In genomic region chr13:72782717-72783116, GRCh38 we compare ENCODE assay signal across 8 cellular contexts. TPM values are rescaled to one million over a fixed set of nuclear protein-coding genes. Genes with fewer than 3 reads are reported as not detected.
DNase-seq lines count a peak whose midpoint lies in the region; ATAC-seq and TF ChIP-seq lines count a peak whose summit lies in the region.

No MANE protein-coding gene starts in this region.

- WGBS in body of pancreas, 2 donors = 1 to 3% methylated on average over 7 of the region's 7 CpGs
- whole genome bisulfite sequencing in mesendoderm (ENCODE audit: extremely low coverage, insufficient coverage, low lambda C conversion rate) = no CpG with 5 or more reads among the region's 7 CpGs

- H3K27me3 ChIP-seq in Karpas-422 (ENCODE audit: low read length) (no peaks in the 10 kb centered on the region), body of pancreas (no peaks in the 10 kb centered on the region), mesendoderm (ENCODE audit: insufficient read depth, low read length, poor library complexity) (no peaks in the 10 kb centered on the region)

- intact Hi-C loops in body of pancreas (cut with DNase I) = no loop called here

- DNase-seq in CD1c-positive myeloid dendritic cell (ENCODE audit: extremely low spot score) = peak; percentile 2
- DNase-seq in Karpas-422 = peak; percentile 63
- no peak for DNase-seq in body of pancreas
- peak; percentile 12 for DNase-seq in mesendoderm
- DNase-seq in ACHN = no peak
- DNase-seq in epidermal melanocyte (ENCODE audit: insufficient read length, low spot score) = no peak
- DNase-seq in NCI-H1092 treated with DMSO at 0.1 percent for 48 hours (lab: John Stamatoyannopoulos, UW) = no peak

- in situ Hi-C loops in ACHN (cut with HindIII; ENCODE audit: low pct_ligation_motif_present, low pct_unique_long_range_greater_than_20kb, low sequenced_read_pairs) = no loop called here

- H3K36me3 ChIP-seq in Karpas-422 (ENCODE audit: insufficient read depth, low read length) (peaks cover 45% of the 10 kb centered on the region), body of pancreas (replicated peaks in 1 of 2; ENCODE audit: insufficient read depth in 1 of 2, low read depth in 2 of 2) (peaks cover 0 to 3% of the 10 kb centered on the region in 2 donors), mesendoderm (ENCODE audit: control insufficient read depth, insufficient read depth, low read length) (no peaks in the 10 kb centered on the region)

- H3K56ac ChIP-seq in mesendoderm (ENCODE audit: low read length) = peak overlapping the region; percentile 63

- no peak overlapping the region for H3K23ac ChIP-seq in mesendoderm (ENCODE audit: low read length)

- peak overlapping the region; percentile 97 for H3K4me2 ChIP-seq in Karpas-422 (ENCODE audit: low read depth, low read length, poor library complexity, severe bottlenecking)
- H3K4me2 ChIP-seq in mesendoderm (ENCODE audit: low read length) = peak overlapping the region; percentile 52

- no peaks in the 10 kb centered on the region for H3K9me2 ChIP-seq in Karpas-422 (replicated peaks; ENCODE audit: insufficient read depth, low read length)

- peaks cover 28% of the 10 kb centered on the region for H3K4me1 ChIP-seq in Karpas-422 (ENCODE audit: low read length)
- peaks cover 28% of the 10 kb centered on the region for H3K4me1 ChIP-seq in body of pancreas
- H3K4me1 ChIP-seq in mesendoderm (ENCODE audit: control insufficient read depth, low read depth, low read length) = no peaks in the 10 kb centered on the region

- peak overlapping the region; percentile 62; the same call in 1 of the 2 replicates for H3K27ac ChIP-seq in Karpas-422 (ENCODE audit: low read length)
- peak overlapping the region in 2 of 4 donors; percentile 91 to 93 for H3K27ac ChIP-seq in body of pancreas
- no peak overlapping the region for H3K27ac ChIP-seq in mesendoderm (ENCODE audit: low read depth, low read length)

- ATAC-seq in body of pancreas (no peak), GM21717 (IDR thresholded peaks at IDR 0.05; ENCODE audit: unreplicated experiment) (no peak)

- H2AFZ ChIP-seq in Karpas-422 (ENCODE audit: low read length) = no peak overlapping the region

- no peak overlapping the region for H2BK120ac ChIP-seq in mesendoderm (ENCODE audit: low read depth, low read length)

- no peak overlapping the region for H3K4ac ChIP-seq in mesendoderm (ENCODE audit: low read depth, low read length)

- TF ChIP-seq POLR2A in body of pancreas (IDR thresholded peaks at IDR 0.05) = no peak

- H2BK15ac ChIP-seq in mesendoderm (replicated peaks; ENCODE audit: low read depth) = no peak overlapping the region

- peaks cover 3% of the 10 kb centered on the region; the same call in 1 of the 2 replicates for H4K20me1 ChIP-seq in Karpas-422 (ENCODE audit: insufficient read depth, low read depth, low read length)

- H3K79me2 ChIP-seq in Karpas-422 (ENCODE audit: low read length) = peaks cover 98% of the 10 kb centered on the region
- H3K79me2 ChIP-seq in mesendoderm (ENCODE audit: control insufficient read depth, insufficient read depth, low read length) = peaks cover 20% of the 10 kb centered on the region

- no peak overlapping the region for H4K8ac ChIP-seq in mesendoderm (ENCODE audit: low read depth, low read length)

- H3K4me3 ChIP-seq in Karpas-422 (ENCODE audit: low read length) (peak overlapping the region; percentile 93), body of pancreas (peak overlapping the region; percentile 81 to 98), mesendoderm (ENCODE audit: low read length) (peak overlapping the region; percentile 13)

- no peak overlapping the region for H2AK5ac ChIP-seq in mesendoderm (ENCODE audit: low read length)

- no peak overlapping the region for H3K18ac ChIP-seq in mesendoderm (ENCODE audit: low read length)

- peaks cover 4% of the 10 kb centered on the region for H3K79me1 ChIP-seq in mesendoderm (ENCODE audit: low read length)

- H2BK5ac ChIP-seq in mesendoderm (ENCODE audit: low read length) = no peak overlapping the region

- H3K9me3 ChIP-seq in Karpas-422 (ENCODE audit: low read length) = no peaks in the 10 kb centered on the region
- H3K9me3 ChIP-seq in body of pancreas = no peaks in the 10 kb centered on the region

- TF ChIP-seq CTCF in body of pancreas (IDR thresholded peaks at IDR 0.05) = no peak

- H3K9ac ChIP-seq in Karpas-422 (ENCODE audit: low read length) = peak overlapping the region; percentile 91
- peak overlapping the region; percentile 58 for H3K9ac ChIP-seq in mesendoderm (ENCODE audit: low read length)

- no peak overlapping the region for H4K5ac ChIP-seq in mesendoderm (ENCODE audit: low read length)

RNA-seq across cellular contexts. Expression of gene PIBF1, which starts 0.8 kb away (rescaled TPM):
- total RNA-seq in Karpas-422 (2014; rRNA removed; shearing (Covaris generic); ENCODE audit: low replicate concordance) = 27.8 and 39.1 TPM in 2 replicates
- total RNA-seq in body of pancreas = 10 to 100 TPM in 1 of 2 donors, 1 to 10 TPM in 1; 7.6 to 25.9 TPM
- 6.2 TPM for polyA plus RNA-seq in mesendoderm (2013, experiment 1 of 2)
- 6.4 TPM for polyA plus RNA-seq in mesendoderm (2013, experiment 2 of 2)

RNA-seq across cellular contexts. Expression of gene DIS3, which starts 1.0 kb away (rescaled TPM):
- 27.9 and 40.1 TPM in 2 replicates for total RNA-seq in Karpas-422 (2014; rRNA removed; shearing (Covaris generic); ENCODE audit: low replicate concordance)
- total RNA-seq in body of pancreas = 10 to 100 TPM in 1 of 2 donors, 1 to 10 TPM in 1; 7.9 to 10.1 TPM
- polyA plus RNA-seq in mesendoderm (2013, experiment 1 of 2) = 37.5 TPM
- 38.4 TPM for polyA plus RNA-seq in mesendoderm (2013, experiment 2 of 2)

RNA-seq across cellular contexts. Expression of gene BORA, which starts 55.0 kb away (rescaled TPM):
- total RNA-seq in Karpas-422 (2014; rRNA removed; shearing (Covaris generic); ENCODE audit: low replicate concordance) = 15.8 and 42.3 TPM in 2 replicates
- 1 to 10 TPM in 1 of 2 donors, under 1 TPM in 1; 0.99 to 1.6 TPM for total RNA-seq in body of pancreas
- 12.2 TPM for polyA plus RNA-seq in mesendoderm (2013, experiment 1 of 2)
- polyA plus RNA-seq in mesendoderm (2013, experiment 2 of 2) = 12.1 TPM

RNA-seq across cellular contexts. Expression of gene MZT1, which starts 55.3 kb away (rescaled TPM):
- total RNA-seq in Karpas-422 (2014; rRNA removed; shearing (Covaris generic); ENCODE audit: low replicate concordance) = 12.8 and 67.4 TPM in 2 replicates
- 1 to 10 TPM; 2.3 to 4.9 TPM for total RNA-seq in body of pancreas
- polyA plus RNA-seq in mesendoderm (2013, experiment 1 of 2) = 26.9 TPM
- polyA plus RNA-seq in mesendoderm (2013, experiment 2 of 2) = 29.8 TPM

Comparison
In these comparisons a context has a peak if more than half of its experiments do, and no peak if none do; other contexts are left out.
1. DNase-seq: peak in CD1c-positive myeloid dendritic cell (single experiment), Karpas-422 (single experiment) and mesendoderm (single experiment); none in body of pancreas (0 of 4), ACHN (single experiment), epidermal melanocyte (single experiment) and NCI-H1092 treated with DMSO at 0.1 percent for 48 hours (single experiment).
2. H3K4me3 ChIP-seq: peak in every context shown above with its lines; median percentile 93 in Karpas-422; 90 in body of pancreas; 13 in mesendoderm.